Comparison of ENCODE assay signal across 14 cellular contexts in the genomic region with DNA sequence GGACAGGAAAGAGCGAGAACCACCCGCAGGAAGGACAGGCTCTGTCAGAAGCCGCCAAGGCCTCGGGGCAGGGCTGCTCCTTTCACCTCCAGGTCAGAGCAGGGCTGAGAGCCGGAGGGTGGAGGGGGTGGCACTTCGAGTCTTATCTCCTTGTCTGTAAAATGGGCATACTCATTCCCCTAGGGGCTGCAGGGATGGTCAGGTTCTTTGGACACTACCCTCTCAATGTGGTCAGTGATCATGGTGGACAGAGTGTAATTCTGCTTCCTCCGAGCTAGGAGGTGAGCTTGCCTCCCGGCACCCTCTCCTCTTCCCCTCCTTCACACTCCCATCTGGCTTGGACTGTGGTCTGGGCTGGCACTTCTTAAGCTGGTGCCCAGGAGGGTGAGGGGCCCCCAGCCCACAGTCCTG. TPM values are rescaled to one million over a fixed set of nuclear protein-coding genes. Genes with fewer than 3 reads are reported as not detected.
DNase-seq lines count a peak whose midpoint lies in the region; ATAC-seq, FAIRE-seq and TF ChIP-seq lines count a peak whose summit lies in the region.
"Had no signal": no experiment of that assay in that cellular context is flagged by ENCODE, and none has a peak within 500 bp of the region (broad histone marks: within the 10 kb centered on the region; RNA-seq: fewer than 3 reads in every experiment).

No MANE protein-coding gene starts in this region.

- POLR2A ChIA-PET in HepG2 (lab: Yijun Ruan, JAX) = interaction anchor here (0.7 kb wide), 1 partner anchor 48 kb away, joined by 3 read pairs; no protein-coding TSS in a partner anchor
- POLR2A ChIA-PET in activated CD4-positive, alpha-beta memory T cell treated with anti-CD3 and anti-CD28 coated beads, Interleukin-2, amount 10 ng/mL, durations not matched to agents 7 days and 5 days (lab: Charles Lee) = interaction anchor here (1.1 kb wide), 1 partner anchor 11 kb away, joined by 3 read pairs; no protein-coding TSS in a partner anchor

- H3K79me2 ChIP-seq in GM23338 (replicated peaks; ENCODE audit: insufficient read depth) (no peaks in the 10 kb centered on the region), HepG2 (ENCODE audit: insufficient read depth, low read length) (peaks cover 15% of the 10 kb centered on the region)

- ATAC-seq in GM23338 (no peak), HepG2 (no peak), GM21390 (IDR thresholded peaks at IDR 0.05; ENCODE audit: unreplicated experiment) (no peak), GM19467 (IDR thresholded peaks at IDR 0.05; ENCODE audit: unreplicated experiment) (no peak)
- no peak for ATAC-seq in central memory CD8-positive, alpha-beta T cell (replicated peaks; ENCODE audit: extremely low read depth, poor library complexity, severe bottlenecking)
- ATAC-seq: activated T-cell treated with anti-CD3 and anti-CD28 coated beads, Interleukin-2, amount 50 U/mL, for 72 hours had no signal

- H3K9me3 ChIP-seq in HepG2 (ENCODE audit: low read length) = no peaks in the 10 kb centered on the region

- no peaks in the 10 kb centered on the region for H3K27me3 ChIP-seq in GM23338 (ENCODE audit: insufficient read depth)
- H3K27me3 ChIP-seq in HepG2 (ENCODE audit: control insufficient read depth in 1 of 2, insufficient read depth in 2 of 2, low read length in 2 of 2) = no peaks in the 10 kb centered on the region

- intact Hi-C loops in HepG2 (cut with micrococcal nuclease; ENCODE audit: unreplicated experiment) = no loop called here

- peak overlapping the region; percentile 36; the same call in 1 of the 2 replicates for H3K27ac Mint-ChIP-seq in GM23338
- H3K27ac Mint-ChIP-seq in central memory CD8-positive, alpha-beta T cell (ENCODE audit: low read depth) = peak overlapping the region; percentile 79
- H3K27ac Mint-ChIP-seq in activated CD4-positive, alpha-beta memory T cell treated with anti-CD3 and anti-CD28 coated beads, Interleukin-2, amount 10 ng/mL, durations not matched to agents 7 days and 5 days = no peak overlapping the region
- H3K27ac Mint-ChIP-seq: activated T-cell treated with anti-CD3 and anti-CD28 coated beads, Interleukin-2, amount 50 U/mL, for 72 hours had no signal

- H3K4me2 ChIP-seq in GM23338 (no peak overlapping the region), HepG2 (ENCODE audit: low read depth, low read length) (no peak overlapping the region)

- H3K9me2 ChIP-seq in GM23338 (ENCODE audit: insufficient read depth) = no peaks in the 10 kb centered on the region

- TF ChIP-seq EP300 in HepG2 (IDR thresholded peaks at IDR 0.05; ENCODE audit: low read depth in 2 of 2, low read length in 2 of 2) = no peak
- no peak for TF ChIP-seq EP300 in HepG2 (CRISPR knock-in tag; IDR thresholded peaks at IDR 0.05; ENCODE audit: borderline replicate concordance)

- H3K4me3 ChIP-seq in GM23338 (no peak overlapping the region), HepG2 (replicated peaks in 1 of 3; ENCODE audit: insufficient read depth in 1 of 3, low read depth in 2 of 3, low read length in 3 of 3) (no peak overlapping the region), skin epidermis (peak overlapping the region in 6 of 7 experiments; percentile 1 to 20 (median 10))

- H3K4me1 Mint-ChIP-seq in GM23338 = peaks cover 48% of the 10 kb centered on the region
- H3K4me1 Mint-ChIP-seq in central memory CD8-positive, alpha-beta T cell = peaks cover 17% of the 10 kb centered on the region
- no peaks in the 10 kb centered on the region for H3K4me1 Mint-ChIP-seq in activated CD4-positive, alpha-beta memory T cell treated with anti-CD3 and anti-CD28 coated beads, Interleukin-2, amount 10 ng/mL, durations not matched to agents 7 days and 5 days

- no peaks in the 10 kb centered on the region for H3F3A ChIP-seq in GM23338 (replicated peaks; ENCODE audit: low read depth)

- in situ Hi-C loops in HepG2 (cut with HindIII; ENCODE audit: extremely low pct_ligation_motif_present, low pct_unique_long_range_greater_than_20kb) = no loop called here

- H3K4me1 ChIP-seq in GM23338 (ENCODE audit: insufficient read depth) (peaks cover 18% of the 10 kb centered on the region), HepG2 (ENCODE audit: insufficient read depth, low read length) (peaks cover 66% of the 10 kb centered on the region)

- no peak for TF ChIP-seq RAD21 in HepG2 (CRISPR knock-in tag; IDR thresholded peaks at IDR 0.05)

- 100% methylated on average over 5 of the region's 8 CpGs for WGBS in HepG2 (ENCODE audit: low lambda C conversion rate)

- no peaks in the 10 kb centered on the region for H3K9me3 Mint-ChIP-seq in GM23338
- no peaks in the 10 kb centered on the region for H3K9me3 Mint-ChIP-seq in central memory CD8-positive, alpha-beta T cell
- no peaks in the 10 kb centered on the region for H3K9me3 Mint-ChIP-seq in activated CD4-positive, alpha-beta memory T cell treated with anti-CD3 and anti-CD28 coated beads, Interleukin-2, amount 10 ng/mL, durations not matched to agents 7 days and 5 days
- H3K9me3 Mint-ChIP-seq: activated T-cell treated with anti-CD3 and anti-CD28 coated beads, Interleukin-2, amount 50 U/mL, for 72 hours; endodermal cell had no signal

- H2AFZ ChIP-seq in GM23338 = no peak overlapping the region
- H2AFZ ChIP-seq in HepG2 (ENCODE audit: low read length) = no peak overlapping the region

- H3K4me3 Mint-ChIP-seq in GM23338 = no peak overlapping the region
- H3K4me3 Mint-ChIP-seq in central memory CD8-positive, alpha-beta T cell = no peak overlapping the region
- H3K4me3 Mint-ChIP-seq in activated CD4-positive, alpha-beta memory T cell treated with anti-CD3 and anti-CD28 coated beads, Interleukin-2, amount 10 ng/mL, durations not matched to agents 7 days and 5 days = no peak overlapping the region
- H3K4me3 Mint-ChIP-seq: activated T-cell treated with anti-CD3 and anti-CD28 coated beads, Interleukin-2, amount 50 U/mL, for 72 hours; endodermal cell had no signal

- no peaks in the 10 kb centered on the region for H3K36me3 Mint-ChIP-seq in GM23338 (ENCODE audit: low read depth)
- H3K36me3 Mint-ChIP-seq in central memory CD8-positive, alpha-beta T cell (ENCODE audit: insufficient read depth) = no peaks in the 10 kb centered on the region
- H3K36me3 Mint-ChIP-seq in activated CD4-positive, alpha-beta memory T cell treated with anti-CD3 and anti-CD28 coated beads, Interleukin-2, amount 10 ng/mL, durations not matched to agents 7 days and 5 days (ENCODE audit: low read depth) = no peaks in the 10 kb centered on the region

- FAIRE-seq in HepG2 (lab: Jason Lieb, UNC) = no peak
- FAIRE-seq: frontal cortex had no signal

- H3K36me3 ChIP-seq in GM23338 (ENCODE audit: insufficient read depth) = no peaks in the 10 kb centered on the region
- peaks cover 4 to 28% of the 10 kb centered on the region in 2 experiments for H3K36me3 ChIP-seq in HepG2 (replicated peaks in 1 of 2; ENCODE audit: control insufficient read depth in 1 of 2, insufficient read depth in 2 of 2, low read length in 2 of 2)

- no peak for TF ChIP-seq CTCF in GM23338 (conservative IDR thresholded peaks at IDR 0.05; ENCODE audit: low read depth in 2 of 2)
- no peak for TF ChIP-seq CTCF in HepG2 (CRISPR knock-in tag; IDR thresholded peaks at IDR 0.05)

- peaks cover 17% of the 10 kb centered on the region for H3K27me3 Mint-ChIP-seq in GM23338 (ENCODE audit: insufficient read depth, low read depth, poor library complexity)
- no peaks in the 10 kb centered on the region for H3K27me3 Mint-ChIP-seq in central memory CD8-positive, alpha-beta T cell
- H3K27me3 Mint-ChIP-seq in activated CD4-positive, alpha-beta memory T cell treated with anti-CD3 and anti-CD28 coated beads, Interleukin-2, amount 10 ng/mL, durations not matched to agents 7 days and 5 days = no peaks in the 10 kb centered on the region

- H4K20me1 ChIP-seq in GM23338 (replicated peaks; ENCODE audit: insufficient read depth) (no peaks in the 10 kb centered on the region), HepG2 (ENCODE audit: insufficient read depth, low read length) (no peaks in the 10 kb centered on the region)

- TF ChIP-seq POLR2A in HepG2 (IDR thresholded peaks at IDR 0.05; ENCODE audit: insufficient read depth in 1 of 2, low read depth in 2 of 2, low read length in 2 of 2) = no peak

- no TSS peak for BruUV-seq in HepG2 (replicated peaks; lab: Mats Ljungman, UMichigan)

- DNase-seq in GM23338 (ENCODE audit: low spot score) (no peak), HepG2 (ENCODE audit: low spot score) (no peak), DMS53 treated with DMSO at 0.1 percent for 48 hours (lab: John Stamatoyannopoulos, UW; ENCODE audit: unreplicated experiment) (no peak)
- DNase-seq in central memory CD8-positive, alpha-beta T cell (ENCODE audit: low spot score in 2 of 2) = no peak
- DNase-seq in activated CD4-positive, alpha-beta memory T cell treated with anti-CD3 and anti-CD28 coated beads, Interleukin-2, amount 10 ng/mL, durations not matched to agents 7 days and 5 days = no peak
- DNase-seq: activated CD4-positive, alpha-beta T cell treated with anti-CD3 and anti-CD28 coated beads for 4 hours; activated T-cell treated with anti-CD3 and anti-CD28 coated beads, Interleukin-2, amount 50 U/mL, for 72 hours; endodermal cell; NCI-H2107; stimulated activated CD4-positive, alpha-beta T cell treated with anti-CD3 and anti-CD28 coated beads, Interleukin-4, amount 100 ng/mL, for 1 hour had no signal

- CTCF ChIA-PET in HepG2 (lab: Yijun Ruan, JAX; ENCODE audit: low intra/inter-chr PET ratio, low total read pairs) = no interaction called here
- CTCF ChIA-PET in activated CD4-positive, alpha-beta memory T cell treated with anti-CD3 and anti-CD28 coated beads, Interleukin-2, amount 10 ng/mL, durations not matched to agents 7 days and 5 days (lab: Charles Lee) = no interaction called here

- no peak overlapping the region for H3K9ac ChIP-seq in HepG2 (ENCODE audit: insufficient read depth, low read depth, low read length)

- no peak overlapping the region for H3K27ac ChIP-seq in GM23338 (ENCODE audit: low read depth)
- H3K27ac ChIP-seq in HepG2 (ENCODE audit: extremely low read length, insufficient read depth, low read length) = peak overlapping the region; percentile 1
- H3K27ac ChIP-seq in skin epidermis = peak overlapping the region in 11 of 21 experiments; percentile 7 to 77 (median 44)

RNA-seq across cellular contexts. Expression of gene RGS3, which starts 39.6 kb away (rescaled TPM):
- 16.0 and 24.3 TPM in 2 replicates for total RNA-seq in GM23338 (2014; rRNA removed; shearing (Covaris generic))
- 12.2 and 14.2 TPM in 2 replicates for polyA plus RNA-seq in GM23338 (2016; fragmentation: Nextera tagmentation; extraction: Ambion mirVana)
- 26.7 and 28.8 TPM in 2 replicates for total RNA-seq in HepG2 (2016; rRNA removed; fragmentation: Illumina TruSeq; extraction: Trizol)
- 6.9 and 7.7 TPM in 2 replicates for total RNA-seq in HepG2 (2016; cell fraction: cytosol; rRNA removed; fragmentation: Illumina TruSeq; extraction: Trizol; ENCODE audit: low read depth)
- 21.4 and 28.5 TPM in 2 replicates for total RNA-seq in HepG2 (2016; cell fraction: insoluble cytoplasmic fraction; rRNA removed; fragmentation: Illumina TruSeq; extraction: Trizol)
- 9.6 and 10.3 TPM in 2 replicates for total RNA-seq in HepG2 (2016; cell fraction: membrane; rRNA removed; fragmentation: Illumina TruSeq; extraction: Trizol)
- 30.1 and 33.4 TPM in 2 replicates for total RNA-seq in HepG2 (2016; cell fraction: nucleus; rRNA removed; fragmentation: Illumina TruSeq; extraction: Trizol)
- 17.1 and 18.9 TPM in 2 replicates for polyA plus RNA-seq in HepG2 (2011; rRNA removed)
- polyA plus RNA-seq in HepG2 (2011; cell fraction: cytosol; rRNA removed) = 12.7 and 14.2 TPM in 2 replicates
- 36.7 and 52.3 TPM in 2 replicates for polyA plus RNA-seq in HepG2 (2011; cell fraction: nucleus; rRNA removed)
- 8.7 and 10.8 TPM in 2 replicates for polyA plus RNA-seq in HepG2 (2012)
- polyA plus RNA-seq in HepG2 (2016; cell fraction: cytosol; fragmentation: Illumina TruSeq; extraction: Trizol; ENCODE audit: low read depth) = 1.8 and 2.0 TPM in 2 replicates
- 13.4 and 19.3 TPM in 2 replicates for polyA plus RNA-seq in HepG2 (2016; cell fraction: insoluble cytoplasmic fraction; fragmentation: Illumina TruSeq; extraction: Trizol; ENCODE audit: low read depth)
- 4.1 and 4.3 TPM in 2 replicates for polyA plus RNA-seq in HepG2 (2016; cell fraction: membrane; fragmentation: Illumina TruSeq; extraction: Trizol; ENCODE audit: low read depth)
- polyA plus RNA-seq in HepG2 (2016; cell fraction: nucleus; fragmentation: Illumina TruSeq; extraction: Trizol; ENCODE audit: insufficient read depth, low read depth) = 30.0 and 36.0 TPM in 2 replicates
- 41.8 and 53.6 TPM in 2 replicates for polyA minus RNA-seq in HepG2 (2011; rRNA and poly(A)+ RNA removed; ENCODE audit: low replicate concordance)
- polyA minus RNA-seq in HepG2 (2011; cell fraction: cytosol; rRNA and poly(A)+ RNA removed) = 12.6 and 16.2 TPM in 2 replicates
- 38.4 and 42.1 TPM in 2 replicates for polyA minus RNA-seq in HepG2 (2011; cell fraction: nucleus; rRNA and poly(A)+ RNA removed)
- total RNA-seq in activated CD4-positive, alpha-beta memory T cell treated with anti-CD3 and anti-CD28 coated beads, Interleukin-2, amount 10 ng/mL, durations not matched to agents 7 days and 5 days = 10 to 100 TPM; 22.7 to 24.0 TPM

Comparison
In these comparisons a context has a peak if more than half of its experiments do, and no peak if none do; other contexts are left out.
1. H3K4me3 ChIP-seq: peak in skin epidermis (6 of 7); none in GM23338 (single experiment) and HepG2 (0 of 3).